In the genomic region with DNA sequence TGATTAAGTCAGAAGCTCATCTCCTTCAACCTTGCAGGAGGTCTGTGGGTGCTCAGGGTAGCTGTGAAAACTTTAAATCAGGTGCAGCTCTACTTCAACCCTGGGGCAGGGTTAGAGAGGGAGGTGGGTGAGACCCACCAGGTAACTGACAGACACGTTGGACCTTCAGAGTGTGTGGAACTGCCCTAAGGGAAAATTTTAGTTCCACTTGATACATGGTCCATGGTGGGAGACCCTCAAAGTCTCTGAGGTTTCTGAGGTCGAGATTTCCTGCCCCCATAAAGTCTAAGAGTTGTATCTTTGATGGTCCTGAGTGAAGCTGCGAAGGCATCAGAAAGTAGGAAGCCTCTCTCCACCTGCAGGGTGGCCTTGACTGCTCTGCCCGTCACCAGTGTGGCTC, we compare ENCODE assay signal across 23 cellular contexts. TPM values are rescaled to one million over a fixed set of nuclear protein-coding genes. Genes with fewer than 3 reads are reported as not detected.
A peak's percentile ranks its signal among the peaks of the same experiment; 100 is the strongest.
DNase-seq lines count a peak whose midpoint lies in the region; ATAC-seq and TF ChIP-seq lines count a peak whose summit lies in the region.
"Had no signal": no experiment of that assay in that cellular context is flagged by ENCODE, and none has a peak within 500 bp of the region (broad histone marks: within the 10 kb centered on the region; RNA-seq: fewer than 3 reads in every experiment).

No MANE protein-coding gene starts in this region.

- no peak for TF ChIP-seq CTCF in vagina (IDR thresholded peaks at IDR 0.05)

- H3K36me3 ChIP-seq in vagina = no peaks in the 10 kb centered on the region
- no peaks in the 10 kb centered on the region for H3K36me3 ChIP-seq in effector memory CD4-positive, alpha-beta T cell (ENCODE audit: control insufficient read depth, insufficient read depth, low read length)
- H3K36me3 ChIP-seq: BE2C; BLaER1 treated with 17β-estradiol and CSF1 and Interleukin-3, amounts not matched to agents 10 nM and 100 nM had no signal

- TF ChIP-seq POLR2A in vagina (IDR thresholded peaks at IDR 0.05) = no peak

- H3K9me3 ChIP-seq in vagina = no peaks in the 10 kb centered on the region
- H3K9me3 ChIP-seq in effector memory CD4-positive, alpha-beta T cell (ENCODE audit: control insufficient read depth, low read length) = no peaks in the 10 kb centered on the region
- H3K9me3 ChIP-seq: A549; BE2C; BLaER1 treated with 17β-estradiol and CSF1 and Interleukin-3, amounts not matched to agents 10 nM and 100 nM had no signal

- H3K27ac Mint-ChIP-seq in activated CD8-positive, alpha-beta memory T cell treated with anti-CD3 and anti-CD28 coated beads, Interleukin-2, amount 10 ng/mL, durations not matched to agents 7 days and 5 days = no peak overlapping the region
- H3K27ac Mint-ChIP-seq: CD14-positive monocyte; CD4-positive, alpha-beta T cell; GM23338; H9 had no signal

- ATAC-seq in activated CD8-positive, alpha-beta memory T cell treated with anti-CD3 and anti-CD28 coated beads, Interleukin-2, amount 10 ng/mL, durations not matched to agents 7 days and 5 days = no peak
- ATAC-seq: A549, GM12878, GM23338, HCT116 had no signal

- H3K27me3 ChIP-seq in vagina = no peaks in the 10 kb centered on the region
- H3K27me3 ChIP-seq in effector memory CD4-positive, alpha-beta T cell (replicated peaks; ENCODE audit: control insufficient read depth, insufficient read depth, low read length, poor library complexity, severe bottlenecking) = peaks cover 7% of the 10 kb centered on the region
- H3K27me3 ChIP-seq: BLaER1 treated with 17β-estradiol and CSF1 and Interleukin-3, amounts not matched to agents 10 nM and 100 nM had no signal

- H3K4me1 Mint-ChIP-seq in activated CD8-positive, alpha-beta memory T cell treated with anti-CD3 and anti-CD28 coated beads, Interleukin-2, amount 10 ng/mL, durations not matched to agents 7 days and 5 days = no peaks in the 10 kb centered on the region
- H3K4me1 Mint-ChIP-seq: CD14-positive monocyte; CD8-positive, alpha-beta memory T cell; GM23338; H9 had no signal

- peaks cover 53% of the 10 kb centered on the region for H3K27me3 Mint-ChIP-seq in activated CD8-positive, alpha-beta memory T cell treated with anti-CD3 and anti-CD28 coated beads, Interleukin-2, amount 10 ng/mL, durations not matched to agents 7 days and 5 days

- peak; percentile 28 for DNase-seq in activated CD8-positive, alpha-beta memory T cell treated with anti-CD3 and anti-CD28 coated beads, Interleukin-2, amount 10 ng/mL, durations not matched to agents 7 days and 5 days
- DNase-seq in activated CD8-positive, alpha-beta memory T cell treated with anti-CD3 and anti-CD28 coated beads, Interleukin-2, amount 50 U/mL, for 4 hours = no peak
- DNase-seq in mesenteric fat pad (ENCODE audit: low spot score) = peak; percentile 43
- DNase-seq in vagina (ENCODE audit: extremely low spot score in 2 of 2) = peak; percentile 56 to 64
- no peak for DNase-seq in effector memory CD4-positive, alpha-beta T cell
- DNase-seq in anterior cingulate cortex (lab: John Stamatoyannopoulos, UW) = no peak
- DNase-seq: 8988T; ACHN; AML-193; BE2C; CD4-positive, alpha-beta T cell; CD8-positive, alpha-beta memory T cell; DMS 273 treated with DMSO at 0.1 percent for 48 hours; DMS79; EL; GDM1; H9 had no signal

- intact Hi-C loops in vagina (cut with DNase I) = loop anchor here (10.0 kb wide), 1 partner anchor 492 kb away; no protein-coding TSS in a partner anchor

- no peak overlapping the region for H3K27ac ChIP-seq in vagina
- no peak overlapping the region for H3K27ac ChIP-seq in effector memory CD4-positive, alpha-beta T cell (ENCODE audit: insufficient read depth, low read length, poor library complexity, severe bottlenecking)
- H3K27ac ChIP-seq: A549; BLaER1 treated with 17β-estradiol and CSF1 and Interleukin-3, amounts not matched to agents 10 nM and 100 nM had no signal

- H3K4me3 ChIP-seq in vagina = no peak overlapping the region
- H3K4me3 ChIP-seq in effector memory CD4-positive, alpha-beta T cell (ENCODE audit: insufficient read depth, low read depth, low read length, poor library complexity, severe bottlenecking) = no peak overlapping the region
- H3K4me3 ChIP-seq: A549; BLaER1 treated with 17β-estradiol and CSF1 and Interleukin-3, amounts not matched to agents 10 nM and 100 nM; GM12878; GM23338 had no signal

- no peaks in the 10 kb centered on the region for H3K36me3 Mint-ChIP-seq in activated CD8-positive, alpha-beta memory T cell treated with anti-CD3 and anti-CD28 coated beads, Interleukin-2, amount 10 ng/mL, durations not matched to agents 7 days and 5 days
- H3K36me3 Mint-ChIP-seq: CD14-positive monocyte had no signal

- no peaks in the 10 kb centered on the region for H3K4me1 ChIP-seq in vagina
- no peaks in the 10 kb centered on the region for H3K4me1 ChIP-seq in effector memory CD4-positive, alpha-beta T cell (ENCODE audit: control insufficient read depth, insufficient read depth, low read length, poor library complexity, severe bottlenecking)
- H3K4me1 ChIP-seq: A549; BE2C; BLaER1 treated with 17β-estradiol and CSF1 and Interleukin-3, amounts not matched to agents 10 nM and 100 nM had no signal

- no peak overlapping the region for H3K4me3 Mint-ChIP-seq in activated CD8-positive, alpha-beta memory T cell treated with anti-CD3 and anti-CD28 coated beads, Interleukin-2, amount 10 ng/mL, durations not matched to agents 7 days and 5 days
- H3K4me3 Mint-ChIP-seq: CD14-positive monocyte; CD4-positive, alpha-beta T cell; CD8-positive, alpha-beta memory T cell; GM23338; H9 had no signal

- H3K9me3 Mint-ChIP-seq in activated CD8-positive, alpha-beta memory T cell treated with anti-CD3 and anti-CD28 coated beads, Interleukin-2, amount 10 ng/mL, durations not matched to agents 7 days and 5 days (ENCODE audit: low read depth) = no peaks in the 10 kb centered on the region
- H3K9me3 Mint-ChIP-seq: CD14-positive monocyte; CD4-positive, alpha-beta T cell; CD8-positive, alpha-beta memory T cell; GM23338 had no signal

- CTCF ChIA-PET in activated CD8-positive, alpha-beta memory T cell treated with anti-CD3 and anti-CD28 coated beads, Interleukin-2, amount 10 ng/mL, durations not matched to agents 7 days and 5 days (lab: Charles Lee) = interaction anchor here (0.6 to 1.8 kb wide), 2 partner anchors 11 to 376 kb away, joined by 3 to 10 read pairs; no protein-coding TSS in a partner anchor

RNA-seq across cellular contexts. Expression of a gene that starts 23.9 kb away (rescaled TPM):
- not detected for total RNA-seq in activated CD8-positive, alpha-beta memory T cell treated with anti-CD3 and anti-CD28 coated beads, Interleukin-2, amount 10 ng/mL, durations not matched to agents 7 days and 5 days
- 1,405 TPM for total RNA-seq in mesenteric fat pad
- total RNA-seq in vagina = 898 TPM
- total RNA-seq: CD4-positive, alpha-beta T cell; CD8-positive, alpha-beta memory T cell; GM12878; GM23338; H9 had no signal

Comparison
In these comparisons a context has a peak if more than half of its experiments do, and no peak if none do; other contexts are left out.
1. DNase-seq: peak in activated CD8-positive, alpha-beta memory T cell treated with anti-CD3 and anti-CD28 coated beads, Interleukin-2, amount 10 ng/mL, durations not matched to agents 7 days and 5 days (single experiment), mesenteric fat pad (single experiment) and vagina (2 of 2); none in activated CD8-positive, alpha-beta memory T cell treated with anti-CD3 and anti-CD28 coated beads, Interleukin-2, amount 50 U/mL, for 4 hours (single experiment), effector memory CD4-positive, alpha-beta T cell (0 of 3) and anterior cingulate cortex (0 of 58).
2. RNA of a gene that starts 23.9 kb away (total RNA-seq): 1,405 TPM in mesenteric fat pad (single experiment) and 898 TPM in vagina (single experiment); not detected in activated CD8-positive, alpha-beta memory T cell treated with anti-CD3 and anti-CD28 coated beads, Interleukin-2, amount 10 ng/mL, durations not matched to agents 7 days and 5 days; every median in the first group is over 100 times any median in the second.